In the genomic region with DNA sequence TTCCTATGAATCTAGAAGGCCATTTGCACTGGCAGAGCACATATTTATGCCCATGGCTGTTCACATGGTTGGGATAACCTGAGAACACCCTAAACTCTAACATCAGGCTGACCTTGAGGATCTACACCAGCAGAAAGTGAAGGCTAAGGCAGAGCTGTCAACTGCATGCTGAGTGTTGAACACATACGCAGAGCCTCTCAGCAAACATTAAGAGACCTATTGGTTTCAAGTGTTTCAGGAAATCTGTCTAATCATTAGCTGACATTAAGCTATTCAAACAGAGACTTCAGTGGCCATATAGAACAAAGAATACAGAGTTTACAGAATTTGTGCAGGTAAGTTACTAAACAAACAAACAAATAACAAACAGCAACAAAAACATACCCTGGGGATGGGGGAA, we compare ENCODE assay signal across 23 cellular contexts. TPM values are rescaled to one million over a fixed set of nuclear protein-coding genes. Genes with fewer than 3 reads are reported as not detected.
DNase-seq lines count a peak whose midpoint lies in the region; ATAC-seq and TF ChIP-seq lines count a peak whose summit lies in the region.
"Had no signal": no experiment of that assay in that cellular context is flagged by ENCODE, and none has a peak within 500 bp of the region (broad histone marks: within the 10 kb centered on the region; RNA-seq: fewer than 3 reads in every experiment).

No MANE protein-coding gene starts in this region.

- no peak overlapping the region for H3K4me3 ChIP-seq in Loucy (ENCODE audit: low read length, poor library complexity, severe bottlenecking)
- H3K4me3 ChIP-seq in osteoblast (ENCODE audit: insufficient read depth, low read length), result no peak overlapping the region
- H3K4me3 ChIP-seq: MG63, Peyer's patch had no signal

- H3K36me3 ChIP-seq in Loucy (ENCODE audit: insufficient read depth, low read length) (no peaks in the 10 kb centered on the region), osteoblast (ENCODE audit: insufficient read depth, low read length) (no peaks in the 10 kb centered on the region)
- H3K36me3 ChIP-seq: MG63, Peyer's patch had no signal

- H3K4me2 ChIP-seq in Loucy (ENCODE audit: low read depth, low read length, poor library complexity, severe bottlenecking) (no peak overlapping the region), osteoblast (ENCODE audit: insufficient read depth, low read length) (no peak overlapping the region)

- H3K4me1 ChIP-seq in Loucy (ENCODE audit: insufficient read depth, low read length, poor library complexity, severe bottlenecking) (peaks cover 32% of the 10 kb centered on the region), osteoblast (ENCODE audit: insufficient read depth, low read length) (no peaks in the 10 kb centered on the region)
- H3K4me1 ChIP-seq: Peyer's patch had no signal

- DNase-seq in DMS153 (lab: John Stamatoyannopoulos, UW), result peak; percentile 35
- DNase-seq in DMS153 treated with DMSO at 0.1 percent for 48 hours (lab: John Stamatoyannopoulos, UW; ENCODE audit: unreplicated experiment), result no peak
- DNase-seq in left lobe of liver (ENCODE audit: low spot score), result no peak
- peak; percentile 63 for DNase-seq in renal cortical epithelial cell (ENCODE audit: low read depth)
- no peak for DNase-seq in posterior cingulate gyrus
- DNase-seq in middle frontal gyrus (ENCODE audit: extremely low spot score, low spot score), result no peak
- DNase-seq in osteoblast (ENCODE audit: insufficient read length, low spot score, missing footprints), result no peak
- DNase-seq: 8988T; Calu3; CD8-positive, alpha-beta memory T cell; DMS79; Kasumi-1; MG63; NCI-H1048; NCI-H1436 treated with DMSO at 0.1 percent for 48 hours; NCI-H2029 treated with DMSO at 0.1 percent for 48 hours; NCI-H226; NCI-H526; NK-92 treated with Interleukin-12 subunit alpha and Interleukin-12 subunit beta, amount 100 ng/mL, for 24 hours; Peyer's patch; T-cell had no signal

- peak overlapping the region; percentile 58; the same call in 1 of the 2 replicates for H2AFZ ChIP-seq in Loucy (ENCODE audit: low read length)
- H2AFZ ChIP-seq in osteoblast (ENCODE audit: low read length), result no peak overlapping the region

- no peaks in the 10 kb centered on the region for H3K9me2 ChIP-seq in Loucy (replicated peaks; ENCODE audit: low read depth, low read length)

- no peaks in the 10 kb centered on the region for H3K9me3 ChIP-seq in Loucy (ENCODE audit: insufficient read depth, low read depth, low read length)
- H3K9me3 ChIP-seq in osteoblast (ENCODE audit: low read depth, low read length), result no peaks in the 10 kb centered on the region
- H3K9me3 ChIP-seq: Peyer's patch had no signal

- no peaks in the 10 kb centered on the region for H3F3A ChIP-seq in Loucy (ENCODE audit: low read depth)

- H3K9ac ChIP-seq in Loucy (ENCODE audit: low read depth, low read length, poor library complexity, severe bottlenecking), result no peak overlapping the region

- ATAC-seq in left lobe of liver, result peak; percentile 81
- ATAC-seq: T-cell had no signal

- intact Hi-C loops in posterior cingulate gyrus (cut with DNase I), result no loop called here

- H3K27ac ChIP-seq in osteoblast (ENCODE audit: low read depth, low read length), result no peak overlapping the region
- H3K27ac ChIP-seq: C4-2B, Peyer's patch had no signal

- H3K79me2 ChIP-seq in Loucy (ENCODE audit: insufficient read depth, low read length) (no peaks in the 10 kb centered on the region), osteoblast (ENCODE audit: insufficient read depth, low read length) (no peaks in the 10 kb centered on the region)

- no peaks in the 10 kb centered on the region for H3K27me3 ChIP-seq in Loucy (ENCODE audit: insufficient read depth, low read length, poor library complexity, severe bottlenecking)
- peaks cover 29% of the 10 kb centered on the region for H3K27me3 ChIP-seq in osteoblast (ENCODE audit: insufficient read depth, low read length)
- H3K27me3 ChIP-seq: MG63, Peyer's patch had no signal

- H4K20me1 ChIP-seq in Loucy (ENCODE audit: insufficient read depth, low read length, poor library complexity, severe bottlenecking) (no peaks in the 10 kb centered on the region), osteoblast (ENCODE audit: insufficient read depth, low read length) (no peaks in the 10 kb centered on the region)

- TF ChIP-seq CTCF in Loucy (conservative IDR thresholded peaks at IDR 0.05; ENCODE audit: low read length) (no peak), osteoblast (IDR thresholded peaks at IDR 0.05; ENCODE audit: extremely low read depth, low read depth, low read length) (no peak)

RNA-seq across cellular contexts. Expression of a gene that starts 16.1 kb away (rescaled TPM):
- total RNA-seq in left lobe of liver (152 TPM), renal cortical epithelial cell (244 and 294 TPM in 2 replicates), osteoblast (350 and 355 TPM in 2 replicates)

Comparison
In these comparisons a context has a peak if more than half of its experiments do, and no peak if none do; other contexts are left out.
1. DNase-seq: peak in DMS153 (single experiment) and renal cortical epithelial cell (single experiment); none in DMS153 treated with DMSO at 0.1 percent for 48 hours (single experiment), left lobe of liver (single experiment), posterior cingulate gyrus (0 of 10), middle frontal gyrus (single experiment) and osteoblast (single experiment).